Comparison of ENCODE assay signal across 12 cellular contexts in the genomic region with DNA sequence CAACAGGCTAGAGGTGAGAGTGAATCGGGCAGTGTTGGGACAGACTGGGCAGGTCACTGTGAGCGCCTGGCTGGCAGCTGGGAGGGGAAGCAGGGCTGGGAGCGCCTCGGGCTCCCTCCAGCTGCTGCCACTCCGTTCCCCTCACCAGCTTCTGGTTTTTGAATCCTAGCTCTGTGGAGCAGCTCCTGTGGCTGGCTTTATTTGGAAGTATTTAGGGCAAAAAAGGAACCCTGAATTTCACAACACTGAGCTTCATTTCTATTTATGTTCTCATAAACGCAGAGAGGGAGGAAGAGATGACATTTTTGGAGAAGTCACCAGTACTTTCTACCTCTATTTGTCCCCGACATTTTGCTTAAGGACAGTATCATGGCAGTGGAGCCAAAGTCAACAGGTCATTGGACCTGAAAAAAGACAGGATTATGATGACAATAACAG.
DNase-seq lines count a peak whose midpoint lies in the region; ATAC-seq and FAIRE-seq lines count a peak whose summit lies in the region.
"Had no signal": no experiment of that assay in that cellular context is flagged by ENCODE, and none has a peak within 500 bp of the region (broad histone marks: within the 10 kb centered on the region; RNA-seq: fewer than 3 reads in every experiment).

No MANE protein-coding gene starts in this region.

- 8 to 27% (median 9%) methylated on average over 7 of the region's 7 CpGs for WGBS in small intestine, 3 donors

- FAIRE-seq in small intestine (lab: Jason Lieb, UNC), result no peak

- ATAC-seq in HG03175 (IDR thresholded peaks at IDR 0.05; ENCODE audit: unreplicated experiment), result no peak
- no peak for ATAC-seq in GM18498 (IDR thresholded peaks at IDR 0.05; ENCODE audit: unreplicated experiment)

- H3K36me3 ChIP-seq in adipocyte (ENCODE audit: control insufficient read depth, insufficient read depth, low read length, severe bottlenecking), result no peaks in the 10 kb centered on the region
- no peaks in the 10 kb centered on the region for H3K36me3 ChIP-seq in small intestine (ENCODE audit: control insufficient read depth in 2 of 2, insufficient read depth in 2 of 2, low read length in 2 of 2)

- DNase-seq in KBM-7, result peak; percentile 64
- peak; percentile 20 for DNase-seq in adipocyte (ENCODE audit: low read depth)
- DNase-seq in inferior parietal cortex (ENCODE audit: extremely low spot score), result peak; percentile 34
- peak; percentile 34 for DNase-seq in small intestine
- no peak for DNase-seq in activated CD4-positive, alpha-beta T cell treated with anti-CD3 and anti-CD28 coated beads for 4 hours
- no peak for DNase-seq in ACHN
- DNase-seq: activated naive CD4-positive, alpha-beta T cell; DMS79 treated with DMSO at 0.1 percent for 48 hours; naive B cell; NCI-H1417 had no signal

- H3K27ac ChIP-seq in small intestine (ENCODE audit: low read depth in 1 of 2, low read length in 1 of 2), result peak overlapping the region in 1 of 2 donors; percentile 42

- in situ Hi-C loops in KBM-7 (cut with MboI; ENCODE audit: low pct_unique_long_range_greater_than_20kb, low sequenced_read_pairs), result no loop called here
- in situ Hi-C loops in ACHN (cut with HindIII; ENCODE audit: low pct_ligation_motif_present, low pct_unique_long_range_greater_than_20kb, low sequenced_read_pairs), result no loop called here

- peak overlapping the region; percentile 15 for H3K4me3 ChIP-seq in adipocyte (ENCODE audit: low read length)
- no peak overlapping the region for H3K4me3 ChIP-seq in small intestine (ENCODE audit: low read depth in 1 of 2, low read length in 2 of 2)

- peak overlapping the region; percentile 81 for H3K9ac ChIP-seq in adipocyte (ENCODE audit: low read length)

- H3K9me3 ChIP-seq in adipocyte (ENCODE audit: control insufficient read depth, low read length) (no peaks in the 10 kb centered on the region), small intestine (ENCODE audit: control insufficient read depth, low read depth) (no peaks in the 10 kb centered on the region)

- H3K27me3 ChIP-seq in adipocyte (replicated peaks; ENCODE audit: control insufficient read depth, insufficient read depth, low read length) (no peaks in the 10 kb centered on the region), small intestine (ENCODE audit: control insufficient read depth in 2 of 2, insufficient read depth in 2 of 2, low read length in 2 of 2) (peaks cover 0 to 1% of the 10 kb centered on the region in 2 donors)

- H3K4me1 ChIP-seq in adipocyte (ENCODE audit: control insufficient read depth, insufficient read depth, low read length) (peaks cover 81% of the 10 kb centered on the region), small intestine (ENCODE audit: control insufficient read depth in 2 of 2, insufficient read depth in 1 of 2, low read depth in 1 of 2, low read length in 1 of 2) (peaks cover 0 to 12% of the 10 kb centered on the region in 2 donors)

Comparison
In these comparisons a context has a peak if more than half of its experiments do, and no peak if none do; other contexts are left out.
1. DNase-seq: peak in KBM-7 (single experiment), adipocyte (single experiment), inferior parietal cortex (single experiment) and small intestine (single experiment); none in activated CD4-positive, alpha-beta T cell treated with anti-CD3 and anti-CD28 coated beads for 4 hours (0 of 2) and ACHN (single experiment).